8 cellular contexts compared by ENCODE assay signal in genomic region chr1:27366411-27367159, GRCh38. TPM values are rescaled to one million over a fixed set of nuclear protein-coding genes. Genes with fewer than 3 reads are reported as not detected.
A peak's percentile ranks its signal among the peaks of the same experiment; 100 is the strongest.
DNase-seq lines count a peak whose midpoint lies in the region; ATAC-seq and TF ChIP-seq lines count a peak whose summit lies in the region.

Gene MAP3K6, minus strand, starts transcription at chr1:27366961. Its CDS starts 364 bp downstream, at chr1:27366597.

- peak within 1 kb of the TSS; percentile 72 to 79 for H3K4me3 ChIP-seq in right atrium auricular region

- peaks cover 33% of the 10 kb centered on the region for H3K36me3 ChIP-seq in right atrium auricular region

- TF ChIP-seq CTCF in right atrium auricular region (IDR thresholded peaks at IDR 0.05) = peak in 1 of 2 donors; percentile 51

- DNase-seq in AML-193 (lab: John Stamatoyannopoulos, UW) = peak; percentile 47 to 50
- DNase-seq in LHCN-M2 (ENCODE audit: low read depth) = peak; percentile 86
- DNase-seq in SHP77 treated with DMSO at 0.1 percent for 48 hours (lab: John Stamatoyannopoulos, UW) = peak; percentile 1
- DNase-seq in astrocyte of the hippocampus (ENCODE audit: low read depth, low spot score) = peak; percentile 88
- peak; percentile 95 for DNase-seq in right atrium auricular region (ENCODE audit: low spot score)
- DNase-seq in pons (ENCODE audit: low spot score) = peak; percentile 24

- H3K9me3 ChIP-seq in right atrium auricular region = no peaks in the 10 kb centered on the region

- H3K27ac ChIP-seq in right atrium auricular region = peak within 1 kb of the TSS; percentile 99

- H3K27me3 ChIP-seq in right atrium auricular region = no peaks in the 10 kb centered on the region

- H3K4me1 ChIP-seq in right atrium auricular region = peaks cover 0 to 44% of the 10 kb centered on the region in 2 donors

- peak; percentile 24 for ATAC-seq in GM19035 (IDR thresholded peaks at IDR 0.05; ENCODE audit: unreplicated experiment)
- ATAC-seq in HG03565 (IDR thresholded peaks at IDR 0.05; ENCODE audit: unreplicated experiment) = no peak

RNA-seq across cellular contexts. Expression of gene MAP3K6, which starts in this region (rescaled TPM):
- total RNA-seq in LHCN-M2 (2014; rRNA removed) (36.9 and 37.0 TPM in 2 replicates), right atrium auricular region (10 to 100 TPM; 31.3 to 42.1 TPM)
- 43.6 TPM for polyA plus RNA-seq in LHCN-M2 (2012)

Comparison
In these comparisons a context has a peak if more than half of its experiments do, and no peak if none do; other contexts are left out.
1. DNase-seq: peak in every context shown above with its lines; median percentile 95 in right atrium auricular region; 88 in astrocyte of the hippocampus; 86 in LHCN-M2; 48 in AML-193; 24 in pons; 1 in SHP77 treated with DMSO at 0.1 percent for 48 hours.